1 cellular context compared by ENCODE assay signal in the genomic region with DNA sequence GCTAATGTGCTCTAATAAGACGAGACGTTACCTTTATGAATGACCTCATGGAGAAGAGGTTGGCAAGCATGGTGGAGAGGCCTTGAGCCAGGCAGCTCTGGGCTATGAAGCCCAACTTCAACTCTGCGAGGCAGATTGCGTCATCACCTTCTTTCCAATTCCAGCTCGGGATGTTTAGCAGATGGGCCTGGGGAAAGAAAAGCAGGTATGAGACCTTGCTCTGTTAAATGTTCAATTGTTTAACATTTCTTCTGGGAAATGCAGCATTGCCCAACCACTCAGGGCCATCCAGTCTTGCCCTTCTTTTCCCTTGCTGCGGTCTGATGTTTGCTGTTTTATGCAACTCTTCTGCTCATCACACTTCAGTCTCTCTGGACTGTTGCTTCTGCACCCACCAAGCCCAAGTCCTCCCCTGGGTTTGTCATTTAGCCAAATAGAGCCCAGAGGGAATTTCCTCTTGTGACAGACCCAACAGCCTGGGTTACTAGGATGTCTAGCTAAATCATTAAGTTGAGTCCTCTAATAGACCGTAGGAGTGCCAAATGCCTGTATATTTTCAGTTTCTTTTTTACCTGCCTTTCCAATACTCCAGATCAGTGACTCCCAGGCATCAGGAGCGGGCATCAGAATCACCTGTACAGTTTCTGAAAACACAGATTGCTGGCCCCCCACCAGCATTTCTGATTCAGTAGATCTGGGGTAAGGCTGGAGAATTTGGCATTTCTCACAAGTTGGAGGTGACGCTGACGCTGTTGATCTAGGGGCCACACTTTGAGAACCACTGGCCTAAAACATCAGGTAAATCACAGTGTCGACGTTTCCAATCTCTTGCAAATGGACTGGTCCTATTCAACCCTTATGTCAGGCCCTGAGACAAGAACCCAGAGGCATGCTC.
TF ChIP-seq lines count a peak whose summit lies in the region.

No MANE protein-coding gene starts in this region.

TF ChIP-seq in H1, 55 proteins besides CTCF, POLR2A, EP300 and RAD21:
- TF ChIP-seq CEBPB (IDR thresholded peaks at IDR 0.05; ENCODE audit: low read depth, low read length) (peak; percentile 86), SP2 (IDR thresholded peaks at IDR 0.05; ENCODE audit: low read length) (no peak)
